8 cellular contexts compared by ENCODE assay signal in genomic region chr14:105065280-105066228, GRCh38. TPM values are rescaled to one million over a fixed set of nuclear protein-coding genes. Genes with fewer than 3 reads are reported as not detected.
A peak's percentile ranks its signal among the peaks of the same experiment; 100 is the strongest.
DNase-seq lines count a peak whose midpoint lies in the region; ATAC-seq and TF ChIP-seq lines count a peak whose summit lies in the region.

TSS of gene GPR132 (minus strand) at chr14:105065430. CDS start at chr14:105055420, 10,010 bp downstream.

- H3K27ac Mint-ChIP-seq in endothelial cell (ENCODE audit: unreplicated experiment) = no peak within 1 kb of the TSS

- H3K36me3 ChIP-seq in aorta (ENCODE audit: control insufficient read depth in 1 of 2, insufficient read depth in 2 of 2, low read length in 1 of 2) = no peaks in the 10 kb centered on the region

- DNase-seq in activated CD4-positive, alpha-beta T cell treated with anti-CD3 and anti-CD28 coated beads for 1 hour = peak; percentile 83
- peak; percentile 90 for DNase-seq in effector CD4-positive, alpha-beta T cell
- peak; percentile 88 for DNase-seq in posterior vena cava (ENCODE audit: low spot score)
- DNase-seq in aorta = peak; percentile 67 to 78
- no peak for DNase-seq in NCI-H510A treated with DMSO at 0.1 percent for 48 hours (lab: John Stamatoyannopoulos, UW)
- DNase-seq in endothelial cell (ENCODE audit: low spot score) = no peak

- H3K27me3 Mint-ChIP-seq in endothelial cell (ENCODE audit: unreplicated experiment) = peaks cover 12% of the 10 kb centered on the region

- intact Hi-C loops in posterior vena cava (cut with DNase I) = no loop called here
- intact Hi-C loops in aorta (cut with DNase I) = no loop called here

- H3K4me1 Mint-ChIP-seq in endothelial cell (ENCODE audit: unreplicated experiment) = peaks cover 10% of the 10 kb centered on the region

- H3K9me3 ChIP-seq in aorta (ENCODE audit: control insufficient read depth, low read length) = no peaks in the 10 kb centered on the region

- H3K27me3 ChIP-seq in aorta (ENCODE audit: control insufficient read depth in 1 of 2, insufficient read depth in 2 of 2, low read length in 1 of 2) = no peaks in the 10 kb centered on the region

- WGBS in aorta, 2 donors = 76 to 81% methylated on average over 21 to 22 of the region's 22 CpGs

- peaks cover 7% of the 10 kb centered on the region for H3K36me3 Mint-ChIP-seq in endothelial cell (ENCODE audit: low read depth, unreplicated experiment)

- ATAC-seq in GM19351 (IDR thresholded peaks at IDR 0.05; ENCODE audit: unreplicated experiment) = peak; percentile 48
- ATAC-seq in HG03520 (IDR thresholded peaks at IDR 0.05; ENCODE audit: unreplicated experiment) = peak; percentile 56
- peak; percentile 17 for ATAC-seq in aorta (ENCODE audit: low FRiP score)

- TF ChIP-seq CTCF in endothelial cell (IDR thresholded peaks at IDR 0.05; ENCODE audit: unreplicated experiment) = no peak

- no peak within 1 kb of the TSS for H3K4me3 ChIP-seq in aorta (ENCODE audit: low read length in 2 of 2)

- H3K4me1 ChIP-seq in aorta (ENCODE audit: control insufficient read depth in 1 of 2, insufficient read depth in 2 of 2, low read length in 2 of 2) = no peaks in the 10 kb centered on the region

- no peak within 1 kb of the TSS for H3K4me3 Mint-ChIP-seq in endothelial cell (ENCODE audit: unreplicated experiment)

- H3K9me3 Mint-ChIP-seq in endothelial cell (ENCODE audit: unreplicated experiment) = no peaks in the 10 kb centered on the region

- no peak within 1 kb of the TSS for H3K27ac ChIP-seq in aorta (ENCODE audit: low read depth in 1 of 2, low read length in 2 of 2)

RNA-seq across cellular contexts. Expression of gene GPR132, which starts in this region (rescaled TPM):
- total RNA-seq in posterior vena cava (1 to 10 TPM; 1.8 to 3.1 TPM), aorta (1 to 10 TPM; 2.9 to 5.0 TPM), endothelial cell (ENCODE audit: unreplicated experiment) (not detected)
- 1 to 10 TPM in 1 of 2 donors, not detected in 1; 1.0 TPM for polyA plus RNA-seq in aorta

Comparison
In these comparisons a context has a peak if more than half of its experiments do, and no peak if none do; other contexts are left out.
1. DNase-seq: peak in activated CD4-positive, alpha-beta T cell treated with anti-CD3 and anti-CD28 coated beads for 1 hour (single experiment), effector CD4-positive, alpha-beta T cell (single experiment), posterior vena cava (single experiment) and aorta (2 of 2); none in NCI-H510A treated with DMSO at 0.1 percent for 48 hours (single experiment) and endothelial cell (single experiment).
2. Peak in every context shown above with its lines, with median percentiles within 50 percentile points of each other: ATAC-seq.